Comparison of ENCODE assay signal across 11 cellular contexts in genomic region chr3:70959506-70959905, GRCh38.
"Had no signal": no experiment of that assay in that cellular context is flagged by ENCODE, and none has a peak within 500 bp of the region (broad histone marks: within the 10 kb centered on the region; RNA-seq: fewer than 3 reads in every experiment).

No MANE protein-coding gene starts in this region.

- H3K27ac Mint-ChIP-seq: activated CD4-positive, alpha-beta T cell treated with anti-CD3 and anti-CD28 coated beads, Interleukin-2, amount 10 ng/mL, durations not matched to agents 24 days and 14 days had no signal

- H3K4me3 Mint-ChIP-seq: activated CD4-positive, alpha-beta T cell treated with anti-CD3 and anti-CD28 coated beads, Interleukin-2, amount 10 ng/mL, durations not matched to agents 24 days and 14 days; brain had no signal

- ATAC-seq: left ventricle myocardium superior, sciatic nerve had no signal

- DNase-seq: anterior cingulate cortex; dorsolateral prefrontal cortex; left ventricle myocardium superior; ovary; stimulated activated CD4-positive, alpha-beta T cell treated with anti-CD3 and anti-CD28 coated beads, Interleukin-4, amount 100 ng/mL, for 1 hour; T-helper 2 cell; thyroid gland; WERI-Rb-1 had no signal

- H3K4me1 Mint-ChIP-seq: activated CD4-positive, alpha-beta T cell treated with anti-CD3 and anti-CD28 coated beads, Interleukin-2, amount 10 ng/mL, durations not matched to agents 24 days and 14 days had no signal

- H3K9me3 Mint-ChIP-seq: activated CD4-positive, alpha-beta T cell treated with anti-CD3 and anti-CD28 coated beads, Interleukin-2, amount 10 ng/mL, durations not matched to agents 24 days and 14 days had no signal

- H3K27me3 Mint-ChIP-seq: activated CD4-positive, alpha-beta T cell treated with anti-CD3 and anti-CD28 coated beads, Interleukin-2, amount 10 ng/mL, durations not matched to agents 24 days and 14 days; brain had no signal
